In genomic region chr4:182224192-182224850, GRCh38 we compare ENCODE assay signal across 2 cellular contexts.
TF ChIP-seq lines count a peak whose summit lies in the region.

No MANE protein-coding gene starts in this region.

TF ChIP-seq in liver, 16 proteins besides CTCF, POLR2A, EP300 and RAD21:
- TF ChIP-seq RXRA (IDR thresholded peaks at IDR 0.05), result peak; percentile 73 to 83
- peak; percentile 64 for TF ChIP-seq FOXA1 (IDR thresholded peaks at IDR 0.05)
- TF ChIP-seq GABPA (IDR thresholded peaks at IDR 0.05 in 1 of 2, conservative IDR thresholded peaks at IDR 0.05 in 1 of 2), result no peak
- no peak for TF ChIP-seq NR2F2 (IDR thresholded peaks at IDR 0.05)
- TF ChIP-seq EGR1 (IDR thresholded peaks at IDR 0.05; ENCODE audit: low read depth in 2 of 2), result no peak
- peak; percentile 33 to 53 for TF ChIP-seq HNF4A (conservative IDR thresholded peaks at IDR 0.05)
- TF ChIP-seq, protein P1, sequence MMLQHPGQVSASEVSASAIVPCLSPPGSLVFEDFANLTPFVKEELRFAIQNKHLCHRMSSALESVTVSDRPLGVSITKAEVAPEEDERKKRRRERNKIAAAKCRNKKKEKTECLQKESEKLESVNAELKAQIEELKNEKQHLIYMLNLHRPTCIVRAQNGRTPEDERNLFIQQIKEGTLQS (IDR thresholded peaks at IDR 0.05), result peak; percentile 15
- peak; percentile 31 for TF ChIP-seq ZBTB33 (IDR thresholded peaks at IDR 0.05)
- peak in 1 of 2 donors; percentile 17 for TF ChIP-seq JUND (IDR thresholded peaks at IDR 0.05)
- TF ChIP-seq FOXA2 (IDR thresholded peaks at IDR 0.05), result peak; percentile 73
- TF ChIP-seq REST (IDR thresholded peaks at IDR 0.05), result peak; percentile 39
- no peak for TF ChIP-seq HNF4G (IDR thresholded peaks at IDR 0.05)
- no peak for TF ChIP-seq TAF1 (conservative IDR thresholded peaks at IDR 0.05)
- TF ChIP-seq SP1 (IDR thresholded peaks at IDR 0.05), result peak; percentile 65
- TF ChIP-seq YY1 (IDR thresholded peaks at IDR 0.05), result peak; percentile 61

TF ChIP-seq in HepG2, 621 proteins besides CTCF, POLR2A, EP300 and RAD21:
- TF ChIP-seq ELF3 (CRISPR knock-in tag; IDR thresholded peaks at IDR 0.05) (no peak), ZNF879 (CRISPR knock-in tag; IDR thresholded peaks at IDR 0.05) (no peak), ZNF589 (CRISPR knock-in tag; conservative IDR thresholded peaks at IDR 0.05) (no peak), AHR (CRISPR knock-in tag; IDR thresholded peaks at IDR 0.05) (no peak), NFE2L1 (CRISPR knock-in tag; IDR thresholded peaks at IDR 0.05; ENCODE audit: borderline replicate concordance) (no peak), NR3C1 (CRISPR knock-in tag; IDR thresholded peaks at IDR 0.05) (no peak), MLLT10 (CRISPR knock-in tag; IDR thresholded peaks at IDR 0.05) (no peak), REST (IDR thresholded peaks at IDR 0.05; ENCODE audit: borderline replicate concordance in 1 of 2, low read depth in 1 of 2, low read length in 2 of 2) (no peak), CHCHD3 (CRISPR knock-in tag; IDR thresholded peaks at IDR 0.05) (no peak), ZNF101 (CRISPR knock-in tag; IDR thresholded peaks at IDR 0.05; ENCODE audit: borderline replicate concordance, low read depth) (no peak), SRSF9 (IDR thresholded peaks at IDR 0.05; ENCODE audit: borderline replicate concordance, insufficient read depth, low read depth, low read length, poor library complexity, severe bottlenecking) (no peak), SNAPC2 (CRISPR knock-in tag; IDR thresholded peaks at IDR 0.05) (no peak), KDM5A (IDR thresholded peaks at IDR 0.05; ENCODE audit: borderline replicate concordance, low read length) (no peak), SIN3B (IDR thresholded peaks at IDR 0.05; ENCODE audit: low read length) (no peak)
- TF ChIP-seq, protein P2, sequence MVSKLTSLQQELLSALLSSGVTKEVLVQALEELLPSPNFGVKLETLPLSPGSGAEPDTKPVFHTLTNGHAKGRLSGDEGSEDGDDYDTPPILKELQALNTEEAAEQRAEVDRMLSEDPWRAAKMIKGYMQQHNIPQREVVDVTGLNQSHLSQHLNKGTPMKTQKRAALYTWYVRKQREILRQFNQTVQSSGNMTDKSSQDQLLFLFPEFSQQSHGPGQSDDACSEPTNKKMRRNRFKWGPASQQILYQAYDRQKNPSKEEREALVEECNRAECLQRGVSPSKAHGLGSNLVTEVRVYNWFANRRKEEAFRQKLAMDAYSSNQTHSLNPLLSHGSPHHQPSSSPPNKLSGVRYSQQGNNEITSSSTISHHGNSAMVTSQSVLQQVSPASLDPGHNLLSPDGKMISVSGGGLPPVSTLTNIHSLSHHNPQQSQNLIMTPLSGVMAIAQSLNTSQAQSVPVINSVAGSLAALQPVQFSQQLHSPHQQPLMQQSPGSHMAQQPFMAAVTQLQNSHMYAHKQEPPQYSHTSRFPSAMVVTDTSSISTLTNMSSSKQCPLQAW (CRISPR knock-in tag; IDR thresholded peaks at IDR 0.05), result no peak
- TF ChIP-seq, protein P3, sequence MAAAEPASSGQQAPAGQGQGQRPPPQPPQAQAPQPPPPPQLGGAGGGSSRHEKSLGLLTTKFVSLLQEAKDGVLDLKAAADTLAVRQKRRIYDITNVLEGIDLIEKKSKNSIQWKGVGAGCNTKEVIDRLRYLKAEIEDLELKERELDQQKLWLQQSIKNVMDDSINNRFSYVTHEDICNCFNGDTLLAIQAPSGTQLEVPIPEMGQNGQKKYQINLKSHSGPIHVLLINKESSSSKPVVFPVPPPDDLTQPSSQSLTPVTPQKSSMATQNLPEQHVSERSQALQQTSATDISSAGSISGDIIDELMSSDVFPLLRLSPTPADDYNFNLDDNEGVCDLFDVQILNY (CRISPR knock-in tag; conservative IDR thresholded peaks at IDR 0.05), result no peak
- TF ChIP-seq, protein P4, sequence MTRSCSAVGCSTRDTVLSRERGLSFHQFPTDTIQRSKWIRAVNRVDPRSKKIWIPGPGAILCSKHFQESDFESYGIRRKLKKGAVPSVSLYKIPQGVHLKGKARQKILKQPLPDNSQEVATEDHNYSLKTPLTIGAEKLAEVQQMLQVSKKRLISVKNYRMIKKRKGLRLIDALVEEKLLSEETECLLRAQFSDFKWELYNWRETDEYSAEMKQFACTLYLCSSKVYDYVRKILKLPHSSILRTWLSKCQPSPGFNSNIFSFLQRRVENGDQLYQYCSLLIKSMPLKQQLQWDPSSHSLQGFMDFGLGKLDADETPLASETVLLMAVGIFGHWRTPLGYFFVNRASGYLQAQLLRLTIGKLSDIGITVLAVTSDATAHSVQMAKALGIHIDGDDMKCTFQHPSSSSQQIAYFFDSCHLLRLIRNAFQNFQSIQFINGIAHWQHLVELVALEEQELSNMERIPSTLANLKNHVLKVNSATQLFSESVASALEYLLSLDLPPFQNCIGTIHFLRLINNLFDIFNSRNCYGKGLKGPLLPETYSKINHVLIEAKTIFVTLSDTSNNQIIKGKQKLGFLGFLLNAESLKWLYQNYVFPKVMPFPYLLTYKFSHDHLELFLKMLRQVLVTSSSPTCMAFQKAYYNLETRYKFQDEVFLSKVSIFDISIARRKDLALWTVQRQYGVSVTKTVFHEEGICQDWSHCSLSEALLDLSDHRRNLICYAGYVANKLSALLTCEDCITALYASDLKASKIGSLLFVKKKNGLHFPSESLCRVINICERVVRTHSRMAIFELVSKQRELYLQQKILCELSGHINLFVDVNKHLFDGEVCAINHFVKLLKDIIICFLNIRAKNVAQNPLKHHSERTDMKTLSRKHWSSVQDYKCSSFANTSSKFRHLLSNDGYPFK (CRISPR knock-in tag; IDR thresholded peaks at IDR 0.05; ENCODE audit: borderline replicate concordance), result no peak
